In genomic region chr7:139108256-139109187, GRCh38 we compare ENCODE assay signal across 8 cellular contexts. TPM values are rescaled to one million over a fixed set of nuclear protein-coding genes. Genes with fewer than 3 reads are reported as not detected.
DNase-seq lines count a peak whose midpoint lies in the region; ATAC-seq, FAIRE-seq and TF ChIP-seq lines count a peak whose summit lies in the region.

No MANE protein-coding gene starts in this region.

- H3K9ac ChIP-seq in BLaER1 treated with 17β-estradiol and CSF1 and Interleukin-3, amounts not matched to agents 10 nM and 100 nM, result peak overlapping the region; percentile 90 to 97 (median 94)
- H3K9ac ChIP-seq in endocrine pancreas (ENCODE audit: control insufficient read depth, insufficient read depth, low read length), result peak overlapping the region; percentile 85

- TF ChIP-seq CTCF in mucosa of descending colon (IDR thresholded peaks at IDR 0.05), result no peak

- H3K4me1 ChIP-seq in BLaER1 treated with 17β-estradiol and CSF1 and Interleukin-3, amounts not matched to agents 10 nM and 100 nM, result peaks cover 10 to 34% (median 23%) of the 10 kb centered on the region in 10 experiments
- H3K4me1 ChIP-seq in endocrine pancreas (ENCODE audit: control insufficient read depth, insufficient read depth, low read length) (peaks cover 7% of the 10 kb centered on the region), mucosa of descending colon (ENCODE audit: low read depth) (peaks cover 9% of the 10 kb centered on the region)

- peaks cover 0 to 11% (median 0%) of the 10 kb centered on the region in 11 experiments; a peak in 1 of 22 replicates for H3K9me3 ChIP-seq in BLaER1 treated with 17β-estradiol and CSF1 and Interleukin-3, amounts not matched to agents 10 nM and 100 nM (replicated peaks in 1 of 11)
- H3K9me3 ChIP-seq in endocrine pancreas (ENCODE audit: control insufficient read depth, low read length) (no peaks in the 10 kb centered on the region), mucosa of descending colon (no peaks in the 10 kb centered on the region)

- peaks cover 0 to 28% (median 7%) of the 10 kb centered on the region in 11 experiments; a peak in 9 of 22 replicates for H3K36me3 ChIP-seq in BLaER1 treated with 17β-estradiol and CSF1 and Interleukin-3, amounts not matched to agents 10 nM and 100 nM
- H3K36me3 ChIP-seq in endocrine pancreas (ENCODE audit: control insufficient read depth, insufficient read depth, low read length) (no peaks in the 10 kb centered on the region), mucosa of descending colon (ENCODE audit: low read depth) (no peaks in the 10 kb centered on the region)

- DNase-seq in SK-MEL-5 (ENCODE audit: low read depth, low spot score) (peak; percentile 17), mucosa of descending colon (peak; percentile 42 to 75 (median 63)), GM19239 (ENCODE audit: insufficient read length, low spot score) (no peak), SHP77 treated with DMSO at 0.1 percent for 48 hours (lab: John Stamatoyannopoulos, UW) (no peak)

- intact Hi-C loops in mucosa of descending colon (cut with DNase I, micrococcal nuclease), result no loop called here

- in situ Hi-C loops in SK-MEL-5 (cut with HindIII; ENCODE audit: low pct_unique_long_range_greater_than_20kb, low sequenced_read_pairs), result no loop called here

- no peaks in the 10 kb centered on the region for H3K27me3 ChIP-seq in BLaER1 treated with 17β-estradiol and CSF1 and Interleukin-3, amounts not matched to agents 10 nM and 100 nM
- no peaks in the 10 kb centered on the region for H3K27me3 ChIP-seq in endocrine pancreas (ENCODE audit: control insufficient read depth, insufficient read depth, low read length)

- H3K4me3 ChIP-seq in BLaER1 treated with 17β-estradiol and CSF1 and Interleukin-3, amounts not matched to agents 10 nM and 100 nM, result peak overlapping the region; percentile 90 to 100 (median 99)
- peak overlapping the region; percentile 80 for H3K4me3 ChIP-seq in endocrine pancreas (ENCODE audit: control insufficient read depth, insufficient read depth, low read length)
- H3K4me3 ChIP-seq in mucosa of descending colon, result peak overlapping the region; percentile 97

- FAIRE-seq in GM19239 (lab: Jason Lieb, UNC), result no peak

- peaks cover 22 to 58% (median 44%) of the 10 kb centered on the region in 11 experiments for H4K20me1 ChIP-seq in BLaER1 treated with 17β-estradiol and CSF1 and Interleukin-3, amounts not matched to agents 10 nM and 100 nM

- peak; percentile 8 for ATAC-seq in GM19023 (IDR thresholded peaks at IDR 0.05; ENCODE audit: unreplicated experiment)
- peak; percentile 11 for ATAC-seq in HG03442 (IDR thresholded peaks at IDR 0.05; ENCODE audit: unreplicated experiment)
- ATAC-seq in mucosa of descending colon, result peak; percentile 48

- H3K27ac ChIP-seq in BLaER1 treated with 17β-estradiol and CSF1 and Interleukin-3, amounts not matched to agents 10 nM and 100 nM, result peak overlapping the region; percentile 83 to 95 (median 91)

- peak overlapping the region; percentile 84 to 97 (median 94) for H3K4me2 ChIP-seq in BLaER1 treated with 17β-estradiol and CSF1 and Interleukin-3, amounts not matched to agents 10 nM and 100 nM

RNA-seq across cellular contexts. Expression of gene ZC3HAV1, which starts 1.0 kb away (rescaled TPM):
- 40.6 and 40.8 TPM in 2 replicates for total RNA-seq in SK-MEL-5 (2014; rRNA removed; shearing (Covaris generic))
- 37.7 and 47.2 TPM in 2 replicates for polyA plus RNA-seq in SK-MEL-5 (2015; cell fraction: cytosol; rRNA removed)
- 15.0 and 16.6 TPM in 2 replicates for polyA plus RNA-seq in SK-MEL-5 (2015; cell fraction: nucleus; rRNA removed)
- 10 to 100 TPM; 36.5 to 38.9 (median 38.4) TPM for total RNA-seq in mucosa of descending colon

Comparison
In these comparisons a context has a peak if more than half of its experiments do, and no peak if none do; other contexts are left out.
1. DNase-seq: peak in SK-MEL-5 (single experiment) and mucosa of descending colon (3 of 3); none in GM19239 (single experiment) and SHP77 treated with DMSO at 0.1 percent for 48 hours (single experiment).
2. Peak in every context shown above with its lines, with median percentiles within 50 percentile points of each other: H3K4me3 ChIP-seq and ATAC-seq.